ENCODE assay signal across 15 cellular contexts in the genomic region with DNA sequence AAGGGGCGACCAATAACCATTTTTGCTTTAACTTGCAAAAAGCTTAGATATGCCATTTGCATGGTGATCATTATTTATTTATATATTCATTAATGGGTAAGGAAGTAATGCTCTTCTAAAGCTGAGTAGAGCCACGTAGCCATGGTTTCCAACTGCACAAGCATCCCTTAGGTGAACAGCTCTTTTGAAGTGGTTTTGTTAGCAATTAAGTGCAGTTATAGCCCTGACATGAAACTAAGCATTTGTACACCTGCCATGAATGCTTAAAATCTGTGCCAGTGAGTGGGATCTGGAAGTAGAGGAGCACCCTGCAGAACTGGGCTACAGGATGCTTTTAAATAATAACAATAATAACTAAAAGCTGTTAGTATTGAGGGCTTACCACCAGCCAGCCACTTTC. TPM values are rescaled to one million over a fixed set of nuclear protein-coding genes. Genes with fewer than 3 reads are reported as not detected.
DNase-seq lines count a peak whose midpoint lies in the region; ATAC-seq and TF ChIP-seq lines count a peak whose summit lies in the region.
"Had no signal": no experiment of that assay in that cellular context is flagged by ENCODE, and none has a peak within 500 bp of the region (broad histone marks: within the 10 kb centered on the region; RNA-seq: fewer than 3 reads in every experiment).

No MANE protein-coding gene starts in this region.

- DNase-seq in NCI-H2227 treated with DMSO at 0.1 percent for 48 hours (lab: John Stamatoyannopoulos, UW) (peak; percentile 28), esophagus squamous epithelium (lab: John Stamatoyannopoulos, UW) (no peak), HEK293T (ENCODE audit: extremely low spot score) (no peak)
- DNase-seq: activated CD4-positive, alpha-beta T cell treated with anti-CD3 and anti-CD28 coated beads for 1 hour; activated naive CD8-positive, alpha-beta T cell treated with anti-CD3 and anti-CD28 coated beads for 36 hours; activated T-cell treated with anti-CD3 and anti-CD28 coated beads, Interleukin-2, amount 50 U/mL, for 1 hour; caudate nucleus; foreskin keratinocyte; NCI-H82; retina had no signal

- peaks cover 100% of the 10 kb centered on the region for H4K20me1 ChIP-seq in BLaER1

- H3K36me3 ChIP-seq in BLaER1 = peaks cover 96% of the 10 kb centered on the region
- peaks cover 0 to 20% (median 0%) of the 10 kb centered on the region in 3 donors for H3K36me3 ChIP-seq in esophagus squamous epithelium

- peak overlapping the region; percentile 20 for H3K4me2 ChIP-seq in BLaER1

- TF ChIP-seq CTCF in esophagus squamous epithelium (IDR thresholded peaks at IDR 0.05) = no peak

- peak; percentile 59 for ATAC-seq in HG02610 (IDR thresholded peaks at IDR 0.05; ENCODE audit: unreplicated experiment)
- ATAC-seq in GM19328 (IDR thresholded peaks at IDR 0.05; ENCODE audit: unreplicated experiment) = no peak
- ATAC-seq in GM18867 (IDR thresholded peaks at IDR 0.05; ENCODE audit: unreplicated experiment) = no peak
- ATAC-seq in GM21447 (IDR thresholded peaks at IDR 0.05; ENCODE audit: unreplicated experiment) = no peak
- ATAC-seq: foreskin keratinocyte had no signal

- 75 to 77% methylated on average over 2 of the region's 2 CpGs for WGBS in esophagus squamous epithelium, 2 donors

- intact Hi-C loops in esophagus squamous epithelium (cut with DNase I) = no loop called here

- H3K9ac ChIP-seq in BLaER1 = no peak overlapping the region

- no peak overlapping the region for H3K27ac ChIP-seq in BLaER1
- H3K27ac ChIP-seq in esophagus squamous epithelium = peak overlapping the region in 3 of 4 donors; percentile 17 to 89 (median 72)
- H3K27ac ChIP-seq: foreskin keratinocyte had no signal

- POLR2A ChIA-PET in HEK293T (lab: Yijun Ruan, JAX) = no interaction called here

- no peak overlapping the region for H3K4me3 ChIP-seq in BLaER1
- no peak overlapping the region for H3K4me3 ChIP-seq in esophagus squamous epithelium

- H3K9me3 ChIP-seq in BLaER1 = no peaks in the 10 kb centered on the region
- no peaks in the 10 kb centered on the region for H3K9me3 ChIP-seq in esophagus squamous epithelium

- no peak for TF ChIP-seq POLR2A in esophagus squamous epithelium (IDR thresholded peaks at IDR 0.05)

- CTCF ChIA-PET in HEK293T (lab: Yijun Ruan, JAX) = no interaction called here

- no peaks in the 10 kb centered on the region for H3K27me3 ChIP-seq in BLaER1
- no peaks in the 10 kb centered on the region for H3K27me3 ChIP-seq in esophagus squamous epithelium
- H3K27me3 ChIP-seq: foreskin keratinocyte had no signal

- H3K4me1 ChIP-seq in BLaER1 (peaks cover 96% of the 10 kb centered on the region), esophagus squamous epithelium (peaks cover 20 to 98% (median 52%) of the 10 kb centered on the region in 3 donors)

TF ChIP-seq in HEK293T, 16 proteins besides CTCF, POLR2A, EP300 and RAD21:
- TF ChIP-seq, protein P1, sequence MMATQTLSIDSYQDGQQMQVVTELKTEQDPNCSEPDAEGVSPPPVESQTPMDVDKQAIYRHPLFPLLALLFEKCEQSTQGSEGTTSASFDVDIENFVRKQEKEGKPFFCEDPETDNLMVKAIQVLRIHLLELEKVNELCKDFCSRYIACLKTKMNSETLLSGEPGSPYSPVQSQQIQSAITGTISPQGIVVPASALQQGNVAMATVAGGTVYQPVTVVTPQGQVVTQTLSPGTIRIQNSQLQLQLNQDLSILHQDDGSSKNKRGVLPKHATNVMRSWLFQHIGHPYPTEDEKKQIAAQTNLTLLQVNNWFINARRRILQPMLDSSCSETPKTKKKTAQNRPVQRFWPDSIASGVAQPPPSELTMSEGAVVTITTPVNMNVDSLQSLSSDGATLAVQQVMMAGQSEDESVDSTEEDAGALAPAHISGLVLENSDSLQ (IDR thresholded peaks at IDR 0.05) = no peak
- TF ChIP-seq ARNT (IDR thresholded peaks at IDR 0.05) (no peak), HDGF (IDR thresholded peaks at IDR 0.05; ENCODE audit: borderline replicate concordance) (no peak), SUZ12 (IDR thresholded peaks at IDR 0.05) (no peak), NFRKB (IDR thresholded peaks at IDR 0.05) (no peak), SP1 (IDR thresholded peaks at IDR 0.05) (no peak), FOXK2 (IDR thresholded peaks at IDR 0.05) (no peak), FOXM1 (IDR thresholded peaks at IDR 0.05; ENCODE audit: borderline replicate concordance) (no peak), TARDBP (IDR thresholded peaks at IDR 0.05) (no peak), LEF1 (IDR thresholded peaks at IDR 0.05; ENCODE audit: borderline replicate concordance) (no peak), ZNF384 (IDR thresholded peaks at IDR 0.05) (no peak), BHLHE40 (IDR thresholded peaks at IDR 0.05; ENCODE audit: borderline replicate concordance) (no peak), FOXA1 (IDR thresholded peaks at IDR 0.05) (no peak), CTBP1 (IDR thresholded peaks at IDR 0.05; ENCODE audit: borderline replicate concordance) (no peak)

RNA-seq across cellular contexts. Expression of a gene that starts 19.1 kb away (rescaled TPM):
- total RNA-seq in esophagus squamous epithelium = 10 to 100 TPM; 36.8 to 52.1 (median 46.7) TPM
